23 cellular contexts compared by ENCODE assay signal in genomic region chr1:53693361-53693760, GRCh38. TPM values are rescaled to one million over a fixed set of nuclear protein-coding genes. Genes with fewer than 3 reads are reported as not detected.
DNase-seq lines count a peak whose midpoint lies in the region; ATAC-seq, FAIRE-seq and TF ChIP-seq lines count a peak whose summit lies in the region.
"Had no signal": no experiment of that assay in that cellular context is flagged by ENCODE, and none has a peak within 500 bp of the region (broad histone marks: within the 10 kb centered on the region; RNA-seq: fewer than 3 reads in every experiment).

No MANE protein-coding gene starts in this region.

- no peak overlapping the region for H3K56ac ChIP-seq in H9 (ENCODE audit: insufficient read length, low read depth, low read length)

- no peak overlapping the region for H4K5ac ChIP-seq in H9 (ENCODE audit: insufficient read length, low read depth, low read length)

- H3T11ph ChIP-seq in H9 (ENCODE audit: low read length), result no peak overlapping the region

- no peak overlapping the region for H2BK15ac ChIP-seq in H9 (ENCODE audit: low read depth, low read length)

- H3K36me3 Mint-ChIP-seq in astrocyte (ENCODE audit: low read depth, unreplicated experiment) (no peaks in the 10 kb centered on the region), neural progenitor cell (no peaks in the 10 kb centered on the region), H9 (ENCODE audit: insufficient read depth in 1 of 3, low read depth in 3 of 3) (no peaks in the 10 kb centered on the region)
- H3K36me3 Mint-ChIP-seq: T-cell had no signal

- no peak overlapping the region for H2BK12ac ChIP-seq in H9 (ENCODE audit: insufficient read length, low read depth, low read length)

- no CpG with 5 or more reads among the region's 10 CpGs for WGBS in H9 (ENCODE audit: extremely low coverage, insufficient read length, low lambda C conversion rate)

- no peak overlapping the region for H2BK5ac ChIP-seq in H9 (ENCODE audit: insufficient read length, low read length)

- FAIRE-seq in astrocyte (lab: Jason Lieb, UNC), result no peak
- FAIRE-seq: GM12878, GM19239, HTR-8/SVneo had no signal

- no peak overlapping the region for H3K4ac ChIP-seq in H9 (ENCODE audit: low read depth, low read length)

- H2AFZ ChIP-seq in astrocyte (ENCODE audit: low read depth, low read length) (no peak overlapping the region), neural progenitor cell (replicated peaks) (no peak overlapping the region), H9 (ENCODE audit: low read length) (no peak overlapping the region)

- TF ChIP-seq CTCF in HEK293 (tag by site-specific recombination; IDR thresholded peaks at IDR 0.05) (no peak), astrocyte (IDR thresholded peaks at IDR 0.05; ENCODE audit: insufficient read depth, low read depth, low read length) (no peak), neural progenitor cell (IDR thresholded peaks at IDR 0.05) (no peak), H9 (conservative IDR thresholded peaks at IDR 0.05) (no peak)

- no peak for ATAC-seq in HG03039 (IDR thresholded peaks at IDR 0.05; ENCODE audit: unreplicated experiment)
- ATAC-seq in GM21825 (IDR thresholded peaks at IDR 0.05; ENCODE audit: unreplicated experiment), result no peak
- ATAC-seq: GM12878, T-cell had no signal

- no peaks in the 10 kb centered on the region for H3F3A ChIP-seq in neural progenitor cell (ENCODE audit: low read depth)

- peaks cover 65% of the 10 kb centered on the region for H3K27me3 Mint-ChIP-seq in astrocyte (ENCODE audit: low read depth, unreplicated experiment)
- peaks cover 4% of the 10 kb centered on the region for H3K27me3 Mint-ChIP-seq in neural progenitor cell (ENCODE audit: insufficient read depth, low read depth)
- H3K27me3 Mint-ChIP-seq in H9 (ENCODE audit: low read depth), result peaks cover 15% of the 10 kb centered on the region

- H4K91ac ChIP-seq in H9 (ENCODE audit: insufficient read length, low read depth, low read length), result no peak overlapping the region

- H3K36me3 ChIP-seq in HEK293 (ENCODE audit: control insufficient read depth in 2 of 2, insufficient read depth in 1 of 2, low read length in 2 of 2), result no peaks in the 10 kb centered on the region
- H3K36me3 ChIP-seq in astrocyte (ENCODE audit: insufficient read depth, low read length), result no peaks in the 10 kb centered on the region
- H3K36me3 ChIP-seq in neural progenitor cell, result no peaks in the 10 kb centered on the region

- H2BK20ac ChIP-seq in H9 (ENCODE audit: low read depth, low read length, poor library complexity, severe bottlenecking), result no peak overlapping the region

- peak overlapping the region; percentile 30 for H3K4me2 ChIP-seq in astrocyte (ENCODE audit: low read length)
- no peak overlapping the region for H3K4me2 ChIP-seq in neural progenitor cell
- H3K4me2 ChIP-seq in H9 (ENCODE audit: insufficient read depth, insufficient read length, low read length), result no peak overlapping the region

- H3K4me3 ChIP-seq in HEK293 (ENCODE audit: low read depth, low read length), result no peak overlapping the region
- no peak overlapping the region for H3K4me3 ChIP-seq in astrocyte (ENCODE audit: insufficient read depth, low read depth, low read length)
- no peak overlapping the region for H3K4me3 ChIP-seq in neural progenitor cell
- H3K4me3 ChIP-seq: GM12878, SK-N-MC had no signal

- CTCF ChIA-PET in HEK293 (lab: Yijun Ruan, JAX), result no interaction called here

- POLR2A ChIA-PET in HEK293 (lab: Yijun Ruan, JAX), result no interaction called here

- no peak overlapping the region for H2BK120ac ChIP-seq in H9 (ENCODE audit: low read depth, low read length, poor library complexity, severe bottlenecking)

- H3K18ac ChIP-seq in H9 (ENCODE audit: insufficient read length, low read depth, low read length), result no peak overlapping the region

- DNase-seq in EL, result peak; percentile 44
- no peak for DNase-seq in astrocyte (ENCODE audit: low read depth)
- DNase-seq in neural progenitor cell (ENCODE audit: low spot score), result no peak
- no peak for DNase-seq in H9
- DNase-seq in activated naive CD4-positive, alpha-beta T cell treated with anti-CD3 and anti-CD28 coated beads, Interleukin-2, amount 50 U/mL, for 16 hours, result no peak
- DNase-seq: DMS79 treated with DMSO at 0.1 percent for 48 hours; GF-D8; NCI-H1092; NCI-H146; NCI-H2081; NCI-H2171 treated with DMSO at 0.1 percent for 48 hours; NCI-H526 treated with DMSO at 0.1 percent for 48 hours; NK-92 treated with Interleukin-12 subunit alpha and Interleukin-12 subunit beta, amount 100 ng/mL, for 24 hours; OCI-M1; T-cell had no signal

- H3K79me1 ChIP-seq in H9 (ENCODE audit: insufficient read depth, low read depth, low read length, poor library complexity, severe bottlenecking), result no peaks in the 10 kb centered on the region

- no peak overlapping the region for H3K27ac Mint-ChIP-seq in astrocyte (ENCODE audit: unreplicated experiment)
- H3K27ac Mint-ChIP-seq in neural progenitor cell, result peak overlapping the region; percentile 63
- H3K27ac Mint-ChIP-seq in H9, result no peak overlapping the region
- H3K27ac Mint-ChIP-seq: T-cell had no signal

- H3K4me1 ChIP-seq in HEK293 (ENCODE audit: control insufficient read depth, insufficient read depth, low read length) (no peaks in the 10 kb centered on the region), astrocyte (ENCODE audit: insufficient read depth, low read length) (peaks cover 20% of the 10 kb centered on the region), neural progenitor cell (peaks cover 3% of the 10 kb centered on the region), H9 (ENCODE audit: insufficient read depth, low read length) (no peaks in the 10 kb centered on the region)

- H3K9me3 ChIP-seq in HEK293 (ENCODE audit: control insufficient read depth, insufficient read depth, low read depth, low read length) (no peaks in the 10 kb centered on the region), astrocyte (ENCODE audit: insufficient read depth, low read depth, low read length) (no peaks in the 10 kb centered on the region), neural progenitor cell (ENCODE audit: low read depth) (no peaks in the 10 kb centered on the region), H9 (ENCODE audit: control insufficient read depth, low read depth, low read length) (no peaks in the 10 kb centered on the region)

- no peaks in the 10 kb centered on the region for H3K27me3 ChIP-seq in astrocyte (ENCODE audit: insufficient read depth, low read length)
- H3K27me3 ChIP-seq in neural progenitor cell, result no peaks in the 10 kb centered on the region
- H3K27me3 ChIP-seq in H9 (ENCODE audit: insufficient read depth, low read length), result no peaks in the 10 kb centered on the region; the same call in 1 of the 2 replicates

- H3K27ac ChIP-seq in HEK293 (ENCODE audit: extremely low read depth, low read depth, low read length) (no peak overlapping the region), astrocyte (ENCODE audit: low read depth, low read length) (peak overlapping the region; percentile 47), neural progenitor cell (no peak overlapping the region), H9 (ENCODE audit: insufficient read length, low read depth, low read length) (no peak overlapping the region)
- H3K27ac ChIP-seq: C4-2B, SK-N-MC had no signal

- H3K9ac ChIP-seq in astrocyte (ENCODE audit: low read length) (no peak overlapping the region), neural progenitor cell (no peak overlapping the region), H9 (ENCODE audit: extremely low read depth, insufficient read length, low read length) (no peak overlapping the region)

- H3K4me1 Mint-ChIP-seq in astrocyte (ENCODE audit: low read depth, unreplicated experiment) (no peaks in the 10 kb centered on the region), neural progenitor cell (peaks cover 18% of the 10 kb centered on the region), H9 (peaks cover 14 to 17% of the 10 kb centered on the region in 2 experiments)
- H3K4me1 Mint-ChIP-seq: T-cell had no signal

- H3K79me2 ChIP-seq in astrocyte (ENCODE audit: insufficient read depth, low read length) (peaks cover 99% of the 10 kb centered on the region), neural progenitor cell (ENCODE audit: low read depth) (no peaks in the 10 kb centered on the region), H9 (ENCODE audit: insufficient read depth, low read length) (no peaks in the 10 kb centered on the region)

- H3K9me3 Mint-ChIP-seq in astrocyte (ENCODE audit: unreplicated experiment), result peaks cover 6% of the 10 kb centered on the region
- H3K9me3 Mint-ChIP-seq in neural progenitor cell, result peaks cover 2% of the 10 kb centered on the region
- no peaks in the 10 kb centered on the region for H3K9me3 Mint-ChIP-seq in H9
- H3K9me3 Mint-ChIP-seq: T-cell had no signal

- no peak overlapping the region; the same call in 1 of the 2 replicates for H3K14ac ChIP-seq in H9 (ENCODE audit: insufficient read depth, low read length)

- H3K23ac ChIP-seq in H9 (ENCODE audit: insufficient read length, low read depth, low read length), result no peak overlapping the region

- no peak overlapping the region for H2AK5ac ChIP-seq in H9 (ENCODE audit: insufficient read length, low read length)

- H4K8ac ChIP-seq in H9 (replicated peaks; ENCODE audit: insufficient read length, low read depth, low read length), result no peak overlapping the region

- H4K20me1 ChIP-seq in astrocyte (ENCODE audit: insufficient read depth, low read length) (peaks cover 99% of the 10 kb centered on the region), neural progenitor cell (ENCODE audit: low read depth) (no peaks in the 10 kb centered on the region), H9 (ENCODE audit: control insufficient read depth, insufficient read depth, insufficient read length) (no peaks in the 10 kb centered on the region)

- no peaks in the 10 kb centered on the region for H3K23me2 ChIP-seq in H9 (ENCODE audit: insufficient read length, low read depth, low read length, poor library complexity, severe bottlenecking)

- H3K4me3 Mint-ChIP-seq in astrocyte (ENCODE audit: unreplicated experiment), result no peak overlapping the region
- H3K4me3 Mint-ChIP-seq in neural progenitor cell, result no peak overlapping the region
- no peak overlapping the region for H3K4me3 Mint-ChIP-seq in H9
- H3K4me3 Mint-ChIP-seq: T-cell had no signal

TF ChIP-seq in HEK293, 187 proteins besides CTCF, POLR2A, EP300 and RAD21 (continues in another document):
- TF ChIP-seq ZNF211 (tag by site-specific recombination; IDR thresholded peaks at IDR 0.05; ENCODE audit: low read depth), result no peak

RNA-seq across cellular contexts. Expression of gene GLIS1, which starts 45.6 kb away (rescaled TPM):
- 0.07 TPM in 1 of 2 replicates, not detected in the other for total RNA-seq in astrocyte
- not detected in 2 replicates for total RNA-seq in neural progenitor cell (ENCODE audit: low replicate concordance)
- total RNA-seq in H9 (2021), result 0.11 and 0.28 TPM in 2 replicates
- total RNA-seq: GM12878, T-cell had no signal
